25 cellular contexts compared by ENCODE assay signal in genomic region chr10:131690805-131691239, GRCh38.
"Had no signal": no experiment of that assay in that cellular context is flagged by ENCODE, and none has a peak within 500 bp of the region (broad histone marks: within the 10 kb centered on the region; RNA-seq: fewer than 3 reads in every experiment).

No MANE protein-coding gene starts in this region.

- H3K36me3 Mint-ChIP-seq: activated naive CD4-positive, alpha-beta T cell treated with anti-CD3 and anti-CD28 coated beads, Interleukin-2, amount 50 U/mL, for 72 hours had no signal

- H3K27me3 Mint-ChIP-seq: activated CD4-positive, alpha-beta T cell treated with anti-CD3 and anti-CD28 coated beads, Interleukin-2, amount 10 ng/mL, durations not matched to agents 24 days and 14 days; activated CD8-positive, alpha-beta T cell treated with anti-CD3 and anti-CD28 coated beads for 36 hours; activated T-cell treated with anti-CD3 and anti-CD28 coated beads, Interleukin-2, amount 50 U/mL, for 24 hours had no signal

- H3K4me3 Mint-ChIP-seq: activated CD4-positive, alpha-beta T cell treated with anti-CD3 and anti-CD28 coated beads, Interleukin-2, amount 10 ng/mL, durations not matched to agents 24 days and 14 days; activated CD8-positive, alpha-beta T cell treated with anti-CD3 and anti-CD28 coated beads for 36 hours; activated naive CD4-positive, alpha-beta T cell treated with anti-CD3 and anti-CD28 coated beads for 36 hours; activated T-cell treated with anti-CD3 and anti-CD28 coated beads, Interleukin-2, amount 50 U/mL, for 24 hours had no signal

- H3K27ac ChIP-seq: brain microvascular endothelial cell, SJCRH30, SK-N-MC had no signal

- H3K9me3 ChIP-seq: MG63, SJCRH30 had no signal

- H3K9me3 Mint-ChIP-seq: activated CD4-positive, alpha-beta T cell treated with anti-CD3 and anti-CD28 coated beads, Interleukin-2, amount 10 ng/mL, durations not matched to agents 24 days and 14 days; activated CD8-positive, alpha-beta T cell treated with anti-CD3 and anti-CD28 coated beads for 36 hours; activated naive CD4-positive, alpha-beta T cell treated with anti-CD3 and anti-CD28 coated beads for 36 hours; activated naive CD4-positive, alpha-beta T cell treated with anti-CD3 and anti-CD28 coated beads, Interleukin-2, amount 50 U/mL, for 72 hours; activated T-cell treated with anti-CD3 and anti-CD28 coated beads, Interleukin-2, amount 50 U/mL, for 24 hours; activated T-helper 2 cell treated with anti-CD3 and anti-CD28 coated beads, Interferon-gamma antibody, Interleukin-2, Interleukin-4, amounts not matched to agents 10 μg/mL and 5 μg/mL and 100 μg/mL, durations not matched to agents 14 hours and 24 hours and 36 hours had no signal

- H3K4me1 ChIP-seq: SJCRH30 had no signal

- H3K36me3 ChIP-seq: brain microvascular endothelial cell, MG63, SJCRH30 had no signal

- H3K27me3 ChIP-seq: brain microvascular endothelial cell, MG63, SJCRH30 had no signal

- H3K4me1 Mint-ChIP-seq: activated CD4-positive, alpha-beta T cell treated with anti-CD3 and anti-CD28 coated beads, Interleukin-2, amount 10 ng/mL, durations not matched to agents 24 days and 14 days had no signal

- DNase-seq: activated CD4-positive, alpha-beta T cell treated with anti-CD3 and anti-CD28 coated beads, Interleukin-2, amount 10 ng/mL, durations not matched to agents 24 days and 14 days; activated CD4-positive, alpha-beta T cell treated with anti-CD3 and anti-CD28 coated beads, Interleukin-2, amount 50 U/mL, for 4 hours; activated CD8-positive, alpha-beta T cell treated with anti-CD3 and anti-CD28 coated beads for 36 hours; activated gamma-delta T cell; activated naive CD4-positive, alpha-beta T cell treated with anti-CD3 and anti-CD28 coated beads for 36 hours; activated T-cell treated with anti-CD3 and anti-CD28 coated beads, Interleukin-2, amount 50 U/mL, for 24 hours; amniotic stem cell; brain microvascular endothelial cell; Kasumi-1; KG1; MG63; MV-4-11; NCI-H1092; NCI-H1436 treated with DMSO at 0.1 percent for 48 hours; NCI-H1694 treated with DMSO at 0.1 percent for 48 hours; NCI-H2029; NCI-H345; NCI-H524 treated with DMSO at 0.1 percent for 48 hours; SHP77; SJCRH30; T1000 had no signal

- ATAC-seq: activated CD8-positive, alpha-beta T cell treated with anti-CD3 and anti-CD28 coated beads for 36 hours; activated naive CD4-positive, alpha-beta T cell treated with anti-CD3 and anti-CD28 coated beads, Interleukin-2, amount 50 U/mL, for 72 hours; Panc1 had no signal

- H3K27ac Mint-ChIP-seq: activated CD4-positive, alpha-beta T cell treated with anti-CD3 and anti-CD28 coated beads, Interleukin-2, amount 10 ng/mL, durations not matched to agents 24 days and 14 days; activated CD8-positive, alpha-beta T cell treated with anti-CD3 and anti-CD28 coated beads for 36 hours; activated naive CD4-positive, alpha-beta T cell treated with anti-CD3 and anti-CD28 coated beads for 36 hours; activated naive CD4-positive, alpha-beta T cell treated with anti-CD3 and anti-CD28 coated beads, Interleukin-2, amount 50 U/mL, for 72 hours; activated T-cell treated with anti-CD3 and anti-CD28 coated beads, Interleukin-2, amount 50 U/mL, for 24 hours; activated T-helper 2 cell treated with anti-CD3 and anti-CD28 coated beads, Interferon-gamma antibody, Interleukin-2, Interleukin-4, amounts not matched to agents 10 μg/mL and 5 μg/mL and 100 μg/mL, durations not matched to agents 14 hours and 24 hours and 36 hours had no signal

- H3K4me3 ChIP-seq: MG63, SJCRH30, SK-N-MC had no signal
